In the genomic region with DNA sequence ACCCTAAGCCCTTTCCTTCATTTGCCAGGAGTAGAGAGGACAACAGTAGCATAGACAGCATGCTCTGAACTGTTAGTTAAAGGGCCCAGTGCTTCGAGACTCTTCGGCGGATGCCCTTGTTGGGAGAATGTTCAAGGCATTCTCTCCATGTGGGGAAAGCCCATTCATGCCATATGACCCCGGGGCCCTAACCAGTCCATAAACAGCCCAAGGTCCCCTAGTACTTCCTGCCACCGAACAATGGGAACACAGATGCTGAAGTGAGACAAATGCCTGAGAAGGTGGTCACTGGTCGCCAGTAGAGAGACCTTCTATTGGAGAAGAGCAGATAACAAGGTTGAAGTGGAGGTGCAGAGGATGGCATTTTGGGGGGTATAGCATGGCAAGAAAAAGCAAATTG, we compare ENCODE assay signal across 14 cellular contexts.
DNase-seq lines count a peak whose midpoint lies in the region; ATAC-seq and TF ChIP-seq lines count a peak whose summit lies in the region.
"Had no signal": no experiment of that assay in that cellular context is flagged by ENCODE, and none has a peak within 500 bp of the region (broad histone marks: within the 10 kb centered on the region; RNA-seq: fewer than 3 reads in every experiment).

No MANE protein-coding gene starts in this region.

- no peak for TF ChIP-seq CTCF in left ventricle myocardium inferior (IDR thresholded peaks at IDR 0.05; ENCODE audit: borderline replicate concordance)

- no peaks in the 10 kb centered on the region for H3K9me3 Mint-ChIP-seq in activated T-helper 17 cell treated with anti-CD3 and anti-CD28 coated beads, Interleukin-2, amount 50 U/mL, for 72 hours
- H3K9me3 Mint-ChIP-seq in memory B cell = no peaks in the 10 kb centered on the region

- DNase-seq in left ventricle myocardium inferior (no peak), left cardiac atrium (no peak), memory B cell (ENCODE audit: low spot score in 2 of 2) (no peak), GM19238 (ENCODE audit: insufficient read length, low spot score) (no peak)
- no peak for DNase-seq in stimulated activated CD4-positive, alpha-beta T cell treated with anti-CD3 and anti-CD28 coated beads, Interleukin-2, amount 100 ng/mL, for 48 hours
- DNase-seq in activated CD4-positive, alpha-beta T cell treated with anti-CD3 and anti-CD28 coated beads for 4 hours = no peak
- DNase-seq: AML-193, DMS153, MG63, NCI-H1105, NCI-H187, NCI-H446 had no signal

- no peak for ATAC-seq in left cardiac atrium
- ATAC-seq in activated T-helper 17 cell treated with anti-CD3 and anti-CD28 coated beads, Interleukin-2, amount 50 U/mL, for 72 hours (replicated peaks) = no peak
- ATAC-seq in memory B cell (ENCODE audit: low read depth) = no peak
- ATAC-seq in HG03571 (IDR thresholded peaks at IDR 0.05; ENCODE audit: unreplicated experiment) = no peak

- intact Hi-C loops in left ventricle myocardium inferior (cut with micrococcal nuclease) (no loop called here), left cardiac atrium (cut with DNase I) (no loop called here)

- peaks cover 31% of the 10 kb centered on the region for H3K4me1 Mint-ChIP-seq in activated T-helper 17 cell treated with anti-CD3 and anti-CD28 coated beads, Interleukin-2, amount 50 U/mL, for 72 hours
- peaks cover 38% of the 10 kb centered on the region for H3K4me1 Mint-ChIP-seq in memory B cell

- H3K27ac ChIP-seq in left ventricle myocardium inferior (replicated peaks) = peak overlapping the region; percentile 40

- H3K4me3 Mint-ChIP-seq in activated T-helper 17 cell treated with anti-CD3 and anti-CD28 coated beads, Interleukin-2, amount 50 U/mL, for 72 hours = no peak overlapping the region
- H3K4me3 Mint-ChIP-seq in memory B cell = no peak overlapping the region

- peaks cover 49% of the 10 kb centered on the region for H3K36me3 ChIP-seq in left ventricle myocardium inferior
- H3K36me3 ChIP-seq: MG63 had no signal

- peak overlapping the region; percentile 55 for H3K27ac Mint-ChIP-seq in activated T-helper 17 cell treated with anti-CD3 and anti-CD28 coated beads, Interleukin-2, amount 50 U/mL, for 72 hours
- peak overlapping the region; percentile 53 for H3K27ac Mint-ChIP-seq in memory B cell

- no peaks in the 10 kb centered on the region for H3K9me3 ChIP-seq in left ventricle myocardium inferior (replicated peaks)
- H3K9me3 ChIP-seq: MG63 had no signal

- peaks cover 63% of the 10 kb centered on the region for H3K4me1 ChIP-seq in left ventricle myocardium inferior

- no peak overlapping the region for H3K4me3 ChIP-seq in left ventricle myocardium inferior
- H3K4me3 ChIP-seq: MG63 had no signal

- H3K36me3 Mint-ChIP-seq in activated T-helper 17 cell treated with anti-CD3 and anti-CD28 coated beads, Interleukin-2, amount 50 U/mL, for 72 hours (ENCODE audit: low read depth) = peaks cover 99% of the 10 kb centered on the region
- peaks cover 57% of the 10 kb centered on the region for H3K36me3 Mint-ChIP-seq in memory B cell

- H3K27me3 ChIP-seq in left ventricle myocardium inferior (ENCODE audit: low read depth) = no peaks in the 10 kb centered on the region
- H3K27me3 ChIP-seq: MG63 had no signal

- no peaks in the 10 kb centered on the region for H3K27me3 Mint-ChIP-seq in activated T-helper 17 cell treated with anti-CD3 and anti-CD28 coated beads, Interleukin-2, amount 50 U/mL, for 72 hours
- no peaks in the 10 kb centered on the region for H3K27me3 Mint-ChIP-seq in memory B cell
